30 cellular contexts compared by ENCODE assay signal in the genomic region with DNA sequence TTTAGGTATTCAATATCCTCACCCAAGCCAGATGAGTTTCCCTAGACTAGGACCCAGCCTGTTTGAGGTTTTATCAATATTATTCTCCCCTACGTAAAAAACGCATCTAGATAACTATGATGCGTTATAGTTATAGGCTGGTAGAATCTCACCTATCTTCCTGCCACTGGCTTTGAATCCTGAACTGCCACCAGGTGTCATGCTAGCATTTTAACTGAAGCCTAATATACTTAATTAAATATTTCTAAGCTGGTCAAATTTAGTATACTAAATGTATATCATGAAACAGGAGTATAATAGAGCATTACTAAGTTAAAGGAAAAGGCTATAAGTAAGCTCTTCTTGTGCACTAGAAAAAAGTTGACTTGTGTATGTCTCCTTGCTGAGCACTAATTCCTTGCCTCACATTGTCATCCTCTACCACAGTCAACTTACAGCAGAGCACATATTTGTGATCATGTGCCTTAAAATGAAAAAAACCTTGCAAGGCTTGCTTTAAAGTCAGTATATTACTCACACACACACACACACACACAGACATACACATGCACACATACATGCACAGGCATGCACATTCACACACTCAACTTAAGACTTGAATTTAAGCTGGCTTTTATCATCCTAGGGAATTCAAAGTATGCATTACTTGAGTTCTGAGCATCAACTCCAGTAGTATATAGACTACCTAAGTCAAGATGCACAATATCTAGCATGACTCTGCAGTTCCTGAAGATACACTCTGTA.
DNase-seq lines count a peak whose midpoint lies in the region; ATAC-seq, FAIRE-seq and TF ChIP-seq lines count a peak whose summit lies in the region.
"Had no signal": no experiment of that assay in that cellular context is flagged by ENCODE, and none has a peak within 500 bp of the region (broad histone marks: within the 10 kb centered on the region; RNA-seq: fewer than 3 reads in every experiment).

No MANE protein-coding gene starts in this region.

- H3K27ac ChIP-seq in A549: no peak overlapping the region; a peak in 1 of 6 replicates
- H3K27ac ChIP-seq in HCT116 (ENCODE audit: low read depth, low read length): no peak overlapping the region
- H3K27ac ChIP-seq in VCaP: no peak overlapping the region
- no peak overlapping the region for H3K27ac ChIP-seq in hepatocyte
- H3K27ac ChIP-seq in right cardiac atrium (ENCODE audit: low read length): no peak overlapping the region
- H3K27ac ChIP-seq: dorsolateral prefrontal cortex, KMS-11, left lung, pancreas, right atrium auricular region, thoracic aorta had no signal

- POLR2A ChIA-PET in A549 (lab: Yijun Ruan, JAX) (interaction anchor here (1.0 kb wide), 1 partner anchor 521 kb away, joined by 3 read pairs; the partner anchor contains the start of gene ARRDC3), HCT116 (lab: Charles Lee) (interaction anchor here (1.7 kb wide), 1 partner anchor 521 kb away, joined by 6 read pairs; the partner anchor contains the start of gene ARRDC3)

- TF ChIP-seq POLR2A in A549 (IDR thresholded peaks at IDR 0.05; ENCODE audit: low read length): no peak
- no peak for TF ChIP-seq POLR2A in HCT116 (IDR thresholded peaks at IDR 0.05; ENCODE audit: borderline replicate concordance, extremely low read depth, insufficient read depth, insufficient read length)

- H3K4me2 ChIP-seq in A549 (no peak overlapping the region), HCT116 (ENCODE audit: low read length) (no peak overlapping the region), hepatocyte (no peak overlapping the region)
- H3K4me2 ChIP-seq: KMS-11 had no signal

- no peak for TF ChIP-seq EP300 in A549 (IDR thresholded peaks at IDR 0.05)

- BruUV-seq in HCT116 (replicated peaks; lab: Mats Ljungman, UMichigan): no TSS peak

- RAD21 ChIA-PET in HCT116 (lab: Charles Lee; ENCODE audit: low non-redundant PET in 1 of 2, low total read pairs in 2 of 2, uncharacterized antibody in 2 of 2, unreplicated experiment in 2 of 2): interaction anchor here in 1 of 2 experiments (1.0 to 1.1 kb wide), 2 partner anchors 523 to 558 kb away, joined by 3 read pairs; no protein-coding TSS in a partner anchor

- TF ChIP-seq CTCF in A549 (IDR thresholded peaks at IDR 0.05): peak; percentile 41
- peak in 2 of 3 experiments; percentile 16 to 33; a peak in 2 of 6 replicates for TF ChIP-seq CTCF in HCT116 (IDR thresholded peaks at IDR 0.05 in 2 of 3, conservative IDR thresholded peaks at IDR 0.05 in 1 of 3; ENCODE audit: borderline replicate concordance in 1 of 3, insufficient read depth in 1 of 3, low read depth in 2 of 3, low read length in 2 of 3)
- TF ChIP-seq CTCF in VCaP (conservative IDR thresholded peaks at IDR 0.05): peak; percentile 57
- peak; percentile 12 for TF ChIP-seq CTCF in hepatocyte (IDR thresholded peaks at IDR 0.05; ENCODE audit: poor library complexity)

- no peaks in the 10 kb centered on the region for H4K20me1 ChIP-seq in HCT116 (ENCODE audit: insufficient read depth)
- no peaks in the 10 kb centered on the region for H4K20me1 ChIP-seq in hepatocyte (ENCODE audit: insufficient read depth, poor library complexity, severe bottlenecking)

- no peak for FAIRE-seq in A549 (lab: Jason Lieb, UNC)
- FAIRE-seq: pancreas had no signal

- H3K9ac ChIP-seq in HCT116 (ENCODE audit: low read length): no peak overlapping the region
- H3K9ac ChIP-seq: KMS-11 had no signal

- peak in 1 of 2 experiments; percentile 47; a peak in 1 of 6 replicates for ATAC-seq in A549
- no peak for ATAC-seq in HCT116
- ATAC-seq in HG02759 (IDR thresholded peaks at IDR 0.05; ENCODE audit: unreplicated experiment): no peak
- no peak for ATAC-seq in right cardiac atrium
- ATAC-seq: activated T-helper 17 cell treated with anti-CD3 and anti-CD28 coated beads, Interleukin-2, amount 50 U/mL, for 72 hours; left lung; naive thymus-derived CD8-positive, alpha-beta T cell; pancreas had no signal

- intact Hi-C loops in HCT116 (cut with micrococcal nuclease) (loop anchor here (10.0 kb wide), 1 partner anchor 523 kb away; the partner anchor contains the start of gene ARRDC3), right cardiac atrium (cut with DNase I) (loop anchor here in 1 of 4 donors (10.0 kb wide), 1 partner anchor 563 kb away; no protein-coding TSS in a partner anchor)

- no peaks in the 10 kb centered on the region for H3K9me3 ChIP-seq in A549
- H3K9me3 ChIP-seq in HCT116 (ENCODE audit: control insufficient read depth in 1 of 2, insufficient read depth in 1 of 2, low read depth in 1 of 2, low read length in 2 of 2): no peaks in the 10 kb centered on the region
- H3K9me3 ChIP-seq in hepatocyte (ENCODE audit: low read depth): no peaks in the 10 kb centered on the region
- H3K9me3 ChIP-seq in right cardiac atrium (ENCODE audit: control insufficient read depth, low read length): no peaks in the 10 kb centered on the region
- H3K9me3 ChIP-seq: left lung, pancreas, right atrium auricular region, thoracic aorta had no signal

- H3K4me1 ChIP-seq in A549 (peaks cover 7% of the 10 kb centered on the region), HCT116 (ENCODE audit: control insufficient read depth in 1 of 2, insufficient read depth in 2 of 2, low read length in 2 of 2) (no peaks in the 10 kb centered on the region), hepatocyte (ENCODE audit: insufficient read depth) (no peaks in the 10 kb centered on the region), right cardiac atrium (ENCODE audit: control insufficient read depth, insufficient read depth, low read length) (no peaks in the 10 kb centered on the region)
- H3K4me1 ChIP-seq: right atrium auricular region had no signal

- 85% methylated on average over 3 of the region's 3 CpGs for WGBS in A549 (ENCODE audit: missing lambda C conversion rate)
- WGBS in hepatocyte (ENCODE audit: low lambda C conversion rate, missing lambda C conversion rate): 93% methylated on average over 3 of the region's 3 CpGs
- WGBS in right cardiac atrium: 92% methylated on average over 3 of the region's 3 CpGs

- no peaks in the 10 kb centered on the region for H3K79me2 ChIP-seq in HCT116 (ENCODE audit: insufficient read depth, low read length)
- no peaks in the 10 kb centered on the region for H3K79me2 ChIP-seq in hepatocyte

- H3K9me2 ChIP-seq in HCT116 (ENCODE audit: insufficient read depth) (no peaks in the 10 kb centered on the region), hepatocyte (replicated peaks; ENCODE audit: insufficient read depth) (no peaks in the 10 kb centered on the region)

- no peaks in the 10 kb centered on the region for H3K36me3 ChIP-seq in HCT116 (ENCODE audit: control insufficient read depth in 1 of 2, insufficient read depth in 2 of 2, low read length in 2 of 2)
- H3K36me3 ChIP-seq in hepatocyte (replicated peaks; ENCODE audit: insufficient read depth, low read depth): no peaks in the 10 kb centered on the region
- H3K36me3 ChIP-seq: left lung, pancreas, right atrium auricular region, thoracic aorta had no signal

- H3K27me3 ChIP-seq in HCT116 (ENCODE audit: insufficient read depth, low read length) (no peaks in the 10 kb centered on the region), hepatocyte (no peaks in the 10 kb centered on the region), right cardiac atrium (ENCODE audit: control insufficient read depth, insufficient read depth) (no peaks in the 10 kb centered on the region)
- H3K27me3 ChIP-seq: dorsolateral prefrontal cortex, left lung, pancreas, right atrium auricular region had no signal

- CTCF ChIA-PET in A549 (lab: Yijun Ruan, JAX): interaction anchor here (0.5 to 10.3 kb wide), 14 partner anchors 54 to 567 kb away, joined by 3 to 166 read pairs (median 3); partner anchors contain the start of gene ARRDC3
- CTCF ChIA-PET in HCT116 (lab: Charles Lee): interaction anchor here (1.5 to 1.7 kb wide), 3 partner anchors 9 to 558 kb away, joined by 5 to 18 read pairs (median 7); no protein-coding TSS in a partner anchor

- peak in 1 of 2 experiments; percentile 15 for DNase-seq in A549 (ENCODE audit: low read depth in 1 of 2, low spot score in 1 of 2)
- no peak for DNase-seq in HCT116 (ENCODE audit: low read depth, low spot score)
- DNase-seq in hepatocyte (ENCODE audit: low spot score): no peak
- no peak for DNase-seq in dermis blood vessel endothelial cell
- no peak for DNase-seq in right cardiac atrium
- no peak for DNase-seq in NCI-H128 (lab: John Stamatoyannopoulos, UW; ENCODE audit: unreplicated experiment)
- DNase-seq: activated B cell treated with CpG ODN at 0.5 μM for 24 hours; activated CD4-positive, alpha-beta T cell treated with anti-CD3 and anti-CD28 coated beads, Interleukin-2, amount 50 U/mL, for 4 hours; aorta; C1 segment of cervical spinal cord; central memory CD4-positive, alpha-beta T cell; dorsolateral prefrontal cortex; hippocampal formation; immature natural killer cell; left lung; midbrain; naive thymus-derived CD8-positive, alpha-beta T cell; NCI-H187 treated with DMSO at 0.1 percent for 48 hours; NCI-H2227 treated with DMSO at 0.1 percent for 48 hours; pancreas; Right ventricle myocardium superior; stimulated activated CD4-positive, alpha-beta T cell treated with anti-CD3 and anti-CD28 coated beads, Interleukin-4, amount 100 ng/mL, for 4 hours; stimulated activated naive CD4-positive, alpha-beta T cell treated with Interleukin-2 at 50 U/mL for 16 hours; T1000 had no signal

- H2AFZ ChIP-seq in HCT116 (ENCODE audit: low read depth, low read length, poor library complexity, severe bottlenecking): no peak overlapping the region
- H2AFZ ChIP-seq in hepatocyte: no peak overlapping the region

- peak; percentile 61 to 65 for TF ChIP-seq RAD21 in A549 (conservative IDR thresholded peaks at IDR 0.05 in 1 of 2, IDR thresholded peaks at IDR 0.05 in 1 of 2)
- TF ChIP-seq RAD21 in HCT116 (IDR thresholded peaks at IDR 0.05; ENCODE audit: low read depth): peak; percentile 32; the same call in 1 of the 2 replicates

- H3K4me3 ChIP-seq in A549 (no peak overlapping the region), HCT116 (replicated peaks in 1 of 2; ENCODE audit: low read depth in 1 of 2, low read length in 2 of 2) (no peak overlapping the region), hepatocyte (no peak overlapping the region), right cardiac atrium (ENCODE audit: low read length) (no peak overlapping the region)
- H3K4me3 ChIP-seq: dorsolateral prefrontal cortex, left lung, pancreas, right atrium auricular region, thoracic aorta had no signal

TF ChIP-seq in A549, 52 proteins besides CTCF, POLR2A, EP300 and RAD21:
- TF ChIP-seq MAFK (IDR thresholded peaks at IDR 0.05; ENCODE audit: partially characterized antibody) (no peak), SMC3 (IDR thresholded peaks at IDR 0.05) (peak; percentile 43; the same call in 2 of the 3 replicates)
TF ChIP-seq in A549: peak in this region for 1.

TF ChIP-seq in HCT116, 20 proteins besides CTCF, POLR2A, EP300 and RAD21:
- TF ChIP-seq ELF1 (IDR thresholded peaks at IDR 0.05; ENCODE audit: borderline replicate concordance, low read depth) (no peak), ZFX (IDR thresholded peaks at IDR 0.05) (no peak)

Comparison
In these comparisons a context has a peak if more than half of its experiments do, and no peak if none do; other contexts are left out.
1. Of the 6 proteins assayed by ChIP-seq in both A549 and HCT116: peak only in A549: none; only in HCT116: none; in both: CTCF and RAD21; in neither: 4.